8 cellular contexts compared by ENCODE assay signal in genomic region chr19:29715695-29716581, GRCh38. TPM values are rescaled to one million over a fixed set of nuclear protein-coding genes. Genes with fewer than 3 reads are reported as not detected.
DNase-seq lines count a peak whose midpoint lies in the region; ATAC-seq and TF ChIP-seq lines count a peak whose summit lies in the region.

No MANE protein-coding gene starts in this region.

- CTCF ChIA-PET in CD4-positive, alpha-beta T cell (lab: Charles Lee), result interaction anchor here (0.6 to 3.8 kb wide), 30 partner anchors 9 to 226 kb away, joined by 3 to 59 read pairs (median 4); partner anchors contain the start of genes PLEKHF1, POP4 and URI1

- H3K27me3 ChIP-seq in CD4-positive, alpha-beta T cell (ENCODE audit: control insufficient read depth, insufficient read depth, low read length), result no peaks in the 10 kb centered on the region
- H3K27me3 ChIP-seq in ectodermal cell (ENCODE audit: control insufficient read depth, insufficient read depth, low read length, poor library complexity, severe bottlenecking), result no peaks in the 10 kb centered on the region

- POLR2A ChIA-PET in CD4-positive, alpha-beta T cell (lab: Charles Lee), result interaction anchor here (0.6 to 7.5 kb wide), 25 partner anchors 8 to 1922 kb away, joined by 3 to 276 read pairs (median 5); partner anchors contain the start of genes PLEKHF1, POP4 and URI1

- peaks cover 52% of the 10 kb centered on the region for H3K4me1 Mint-ChIP-seq in CD4-positive, alpha-beta T cell (ENCODE audit: low read depth)
- H3K4me1 Mint-ChIP-seq in naive B cell, result peaks cover 40 to 52% (median 50%) of the 10 kb centered on the region in 3 donors

- no peaks in the 10 kb centered on the region for H3K27me3 Mint-ChIP-seq in CD4-positive, alpha-beta T cell
- no peaks in the 10 kb centered on the region for H3K27me3 Mint-ChIP-seq in naive B cell

- H3K9me3 ChIP-seq in CD4-positive, alpha-beta T cell (ENCODE audit: control insufficient read depth, low read length), result no peaks in the 10 kb centered on the region
- H3K9me3 ChIP-seq in ectodermal cell (ENCODE audit: control insufficient read depth, low read length), result no peaks in the 10 kb centered on the region

- H3K27ac Mint-ChIP-seq in CD4-positive, alpha-beta T cell, result peak overlapping the region; percentile 89
- H3K27ac Mint-ChIP-seq in naive B cell, result peak overlapping the region; percentile 93 to 99 (median 98)

- H3K27ac ChIP-seq in CD4-positive, alpha-beta T cell (ENCODE audit: low read depth, low read length), result peak overlapping the region; percentile 90
- peak overlapping the region; percentile 39 for H3K27ac ChIP-seq in ectodermal cell (ENCODE audit: insufficient read depth, low read depth, low read length, poor library complexity, severe bottlenecking)

- peaks cover 31% of the 10 kb centered on the region for H3K36me3 Mint-ChIP-seq in CD4-positive, alpha-beta T cell (ENCODE audit: low read depth)
- H3K36me3 Mint-ChIP-seq in naive B cell, result no peaks in the 10 kb centered on the region

- WGBS in ectodermal cell, 2 experiments, result 71 to 75% methylated on average over 13 of the region's 13 CpGs

- no peaks in the 10 kb centered on the region for H3K9me3 Mint-ChIP-seq in CD4-positive, alpha-beta T cell
- no peaks in the 10 kb centered on the region for H3K9me3 Mint-ChIP-seq in naive B cell

- peak; percentile 2 for ATAC-seq in CD4-positive, alpha-beta T cell (ENCODE audit: poor library complexity)
- ATAC-seq in GM21576 (IDR thresholded peaks at IDR 0.05; ENCODE audit: unreplicated experiment) (peak; percentile 8), naive B cell (ENCODE audit: low read depth in 2 of 2) (no peak), GM21381 (IDR thresholded peaks at IDR 0.05; ENCODE audit: unreplicated experiment) (no peak), HG02938 (IDR thresholded peaks at IDR 0.05; ENCODE audit: unreplicated experiment) (no peak), GM21786 (IDR thresholded peaks at IDR 0.05; ENCODE audit: unreplicated experiment) (no peak)

- peaks cover 14% of the 10 kb centered on the region for H3K4me1 ChIP-seq in ectodermal cell (ENCODE audit: control insufficient read depth, insufficient read depth, low read length)

- peak overlapping the region; percentile 89 for H3K4me3 Mint-ChIP-seq in CD4-positive, alpha-beta T cell
- H3K4me3 Mint-ChIP-seq in naive B cell, result peak overlapping the region; percentile 90 to 96 (median 93)

- H3K4me3 ChIP-seq in ectodermal cell (ENCODE audit: insufficient read depth, low read depth, low read length), result peak overlapping the region; percentile 76

- TF ChIP-seq CTCF in CD4-positive, alpha-beta T cell (IDR thresholded peaks at IDR 0.05), result no peak

- H3K36me3 ChIP-seq in ectodermal cell (ENCODE audit: control insufficient read depth, insufficient read depth, low read length), result no peaks in the 10 kb centered on the region

- DNase-seq in CD4-positive, alpha-beta T cell, result no peak
- DNase-seq in OCI-M2 (lab: John Stamatoyannopoulos, UW; ENCODE audit: unreplicated experiment) (peak; percentile 86), naive B cell (no peak)

- intact Hi-C loops in CD4-positive, alpha-beta T cell (cut with DNase I, micrococcal nuclease), result loop anchor here (1.0 to 10.0 kb wide), 6 partner anchors 22 to 1921 kb away; partner anchors contain the start of gene PLEKHF1 (in 1 of the 2)

RNA-seq across cellular contexts. Expression of gene C19orf12, which starts 0.9 kb away (rescaled TPM):
- 1 to 10 TPM; 7.7 TPM for total RNA-seq in CD4-positive, alpha-beta T cell
- 29.7 TPM for polyA plus RNA-seq in ectodermal cell (2013, experiment 1 of 4)
- 31.6 TPM for polyA plus RNA-seq in ectodermal cell (2013, experiment 2 of 4)
- polyA plus RNA-seq in ectodermal cell (2013, experiment 3 of 4), result 25.5 TPM
- polyA plus RNA-seq in ectodermal cell (2013, experiment 4 of 4), result 27.8 TPM
- 10 to 100 TPM in 5 of 6 donors, 1 to 10 TPM in 1; 8.2 to 24.0 (median 15.3) TPM for polyA plus RNA-seq in naive B cell (ENCODE audit: low read depth in 6 of 6)

RNA-seq across cellular contexts. Expression of gene PLEKHF1, which starts 50.7 kb away (rescaled TPM):
- total RNA-seq in CD4-positive, alpha-beta T cell, result 10 to 100 TPM; 37.5 to 41.0 TPM
- 0.56 TPM for polyA plus RNA-seq in ectodermal cell (2013, experiment 1 of 4)
- polyA plus RNA-seq in ectodermal cell (2013, experiment 2 of 4), result 0.41 TPM
- polyA plus RNA-seq in ectodermal cell (2013, experiment 3 of 4), result 0.43 TPM
- polyA plus RNA-seq in ectodermal cell (2013, experiment 4 of 4), result 0.36 TPM
- 1 to 10 TPM; 1.9 to 5.8 (median 2.7) TPM for polyA plus RNA-seq in naive B cell (ENCODE audit: low read depth in 6 of 6)

Comparison
In these comparisons a context has a peak if more than half of its experiments do, and no peak if none do; other contexts are left out.
1. ATAC-seq: peak in CD4-positive, alpha-beta T cell (single experiment) and GM21576 (single experiment); none in naive B cell (0 of 2), GM21381 (single experiment), HG02938 (single experiment) and GM21786 (single experiment).